ENCODE assay signal across 22 cellular contexts in genomic region chrX:81257817-81258216, GRCh38.
"Had no signal": no experiment of that assay in that cellular context is flagged by ENCODE, and none has a peak within 500 bp of the region (broad histone marks: within the 10 kb centered on the region; RNA-seq: fewer than 3 reads in every experiment).

No MANE protein-coding gene starts in this region.

- H3K9me3 ChIP-seq: adrenal gland, ovary had no signal

- H2AFZ ChIP-seq: hepatocyte, neural progenitor cell had no signal

- H3K27ac ChIP-seq: adrenal gland, neural progenitor cell had no signal

- H3K27ac Mint-ChIP-seq: activated B cell treated with CpG ODN at 0.5 μM for 24 hours; activated CD4-positive, alpha-beta memory T cell treated with anti-CD3 and anti-CD28 coated beads for 36 hours; activated naive CD4-positive, alpha-beta T cell treated with anti-CD3 and anti-CD28 coated beads, Interleukin-2, amount 50 U/mL, for 72 hours; activated T-helper 1 cell treated with anti-CD3 and anti-CD28 coated beads, Interleukin-12 subunit alpha, Interleukin-12 subunit beta, Interleukin-2, Interleukin-4 antibody, amounts not matched to agents 30 ng/mL and 10 ng/mL and 1 ng/mL, durations not matched to agents 14 hours and 24 hours and 36 hours; neural progenitor cell had no signal

- H3K9me3 Mint-ChIP-seq: activated B cell treated with CpG ODN at 0.5 μM for 24 hours; activated CD4-positive, alpha-beta memory T cell treated with anti-CD3 and anti-CD28 coated beads for 36 hours; activated naive CD4-positive, alpha-beta T cell treated with anti-CD3 and anti-CD28 coated beads, Interleukin-2, amount 50 U/mL, for 72 hours; activated T-helper 1 cell treated with anti-CD3 and anti-CD28 coated beads, Interleukin-12 subunit alpha, Interleukin-12 subunit beta, Interleukin-2, Interleukin-4 antibody, amounts not matched to agents 30 ng/mL and 10 ng/mL and 1 ng/mL, durations not matched to agents 14 hours and 24 hours and 36 hours; neural progenitor cell had no signal

- H3K4me3 Mint-ChIP-seq: activated B cell treated with CpG ODN at 0.5 μM for 24 hours; activated CD4-positive, alpha-beta memory T cell treated with anti-CD3 and anti-CD28 coated beads for 36 hours; activated T-helper 1 cell treated with anti-CD3 and anti-CD28 coated beads, Interleukin-12 subunit alpha, Interleukin-12 subunit beta, Interleukin-2, Interleukin-4 antibody, amounts not matched to agents 30 ng/mL and 10 ng/mL and 1 ng/mL, durations not matched to agents 14 hours and 24 hours and 36 hours; neural progenitor cell had no signal

- DNase-seq: activated B cell treated with CpG ODN at 0.5 μM for 24 hours; activated CD4-positive, alpha-beta memory T cell treated with anti-CD3 and anti-CD28 coated beads for 36 hours; activated CD4-positive, alpha-beta T cell treated with anti-CD3 and anti-CD28 coated beads for 4 hours; activated gamma-delta T cell treated with Interleukin-2 at 50 U/mL for 16 hours; activated T-cell treated with anti-CD3 and anti-CD28 coated beads for 4 hours; adrenal gland; foreskin fibroblast; left colon; midbrain; ovary; stimulated activated CD4-positive, alpha-beta T cell treated with anti-CD3 and anti-CD28 coated beads, Interleukin-12 subunit alpha, Interleukin-12 subunit beta, amount 100 ng/mL, for 4 hours; stimulated activated CD4-positive, alpha-beta T cell treated with anti-CD3 and anti-CD28 coated beads, Interleukin-1b, Interleukin-23, amount 100 ng/mL, for 48 hours; stimulated activated CD8-positive, alpha-beta memory T cell treated with anti-CD3 and anti-CD28 coated beads, Interleukin-4, amount 100 ng/mL, for 48 hours; stimulated activated naive CD4-positive, alpha-beta T cell treated with Interleukin-2 at 50 U/mL for 16 hours; substantia nigra; trophoblast cell had no signal

- H3K36me3 ChIP-seq: adrenal gland, neural progenitor cell, ovary had no signal

- ATAC-seq: activated naive CD4-positive, alpha-beta T cell treated with anti-CD3 and anti-CD28 coated beads, Interleukin-2, amount 50 U/mL, for 72 hours; left colon had no signal

- H3K4me2 ChIP-seq: hepatocyte, neural progenitor cell had no signal

- H3K4me1 ChIP-seq: neural progenitor cell had no signal

- H3K27me3 ChIP-seq: adrenal gland, hepatocyte, neural progenitor cell, ovary had no signal

- H3K27me3 Mint-ChIP-seq: activated B cell treated with CpG ODN at 0.5 μM for 24 hours; activated CD4-positive, alpha-beta memory T cell treated with anti-CD3 and anti-CD28 coated beads for 36 hours had no signal

- FAIRE-seq: bronchial epithelial cell had no signal

- H3K4me3 ChIP-seq: adrenal gland, hepatocyte, lung, neural progenitor cell, ovary had no signal

- H3K36me3 Mint-ChIP-seq: activated CD4-positive, alpha-beta memory T cell treated with anti-CD3 and anti-CD28 coated beads for 36 hours; activated naive CD4-positive, alpha-beta T cell treated with anti-CD3 and anti-CD28 coated beads, Interleukin-2, amount 50 U/mL, for 72 hours; neural progenitor cell had no signal
